Comparison of ENCODE assay signal across 36 cellular contexts in genomic region chr17:5618511-5618910, GRCh38. TPM values are rescaled to one million over a fixed set of nuclear protein-coding genes. Genes with fewer than 3 reads are reported as not detected.
A peak's percentile ranks its signal among the peaks of the same experiment; 100 is the strongest.
DNase-seq lines count a peak whose midpoint lies in the region; ATAC-seq, FAIRE-seq and TF ChIP-seq lines count a peak whose summit lies in the region.
"Had no signal": no experiment of that assay in that cellular context is flagged by ENCODE, and none has a peak within 500 bp of the region (broad histone marks: within the 10 kb centered on the region; RNA-seq: fewer than 3 reads in every experiment).

No MANE protein-coding gene starts in this region.

- WGBS in HepG2 (ENCODE audit: low lambda C conversion rate), result 0% methylated on average over 1 of the region's 1 CpG
- 67% methylated on average over 1 of the region's 1 CpG for WGBS in right lobe of liver (ENCODE audit: insufficient coverage, low coverage, low lambda C conversion rate, missing lambda C conversion rate)

- DNase-seq in HepG2 (ENCODE audit: low spot score) (no peak), right lobe of liver (no peak), M059J (ENCODE audit: low read depth) (peak; percentile 34), T-helper 17 cell (no peak), Caco-2 (no peak), ureter (ENCODE audit: low spot score) (no peak)
- DNase-seq: ACHN; activated CD8-positive, alpha-beta T cell treated with anti-CD3 and anti-CD28 coated beads, Interleukin-2, amount 10 ng/mL, durations not matched to agents 7 days and 5 days; activated naive CD4-positive, alpha-beta T cell treated with anti-CD3 and anti-CD28 coated beads, Interleukin-2, amount 50 U/mL, for 16 hours; amygdala; brain microvascular endothelial cell; CD4-positive, alpha-beta memory T cell; esophagus squamous epithelium; foreskin keratinocyte; GOT3; heart left ventricle; left ventricle myocardium inferior; NCI-H1417 treated with DMSO at 0.1 percent for 48 hours; NCI-H2171; NCI-H510A treated with DMSO at 0.1 percent for 48 hours; NK-92 treated with Interleukin-12 subunit alpha and Interleukin-12 subunit beta, amount 100 ng/mL, for 24 hours; small intestine; stimulated activated naive CD4-positive, alpha-beta T cell; SW 1271; T-helper 9 cell had no signal

- H3K9me3 ChIP-seq in HepG2 (ENCODE audit: low read length), result no peaks in the 10 kb centered on the region
- no peaks in the 10 kb centered on the region for H3K9me3 ChIP-seq in right lobe of liver
- no peaks in the 10 kb centered on the region for H3K9me3 ChIP-seq in T-helper 17 cell (ENCODE audit: control insufficient read depth, low read length, poor library complexity, severe bottlenecking)
- no peaks in the 10 kb centered on the region for H3K9me3 ChIP-seq in Caco-2
- H3K9me3 ChIP-seq: esophagus squamous epithelium, heart left ventricle, left ventricle myocardium inferior had no signal

- peaks cover 39% of the 10 kb centered on the region for H3K27me3 Mint-ChIP-seq in T-helper 17 cell
- H3K27me3 Mint-ChIP-seq in Caco-2 (ENCODE audit: insufficient read depth, unreplicated experiment), result peaks cover 8% of the 10 kb centered on the region

- H3K4me3 ChIP-seq in HepG2 (replicated peaks in 1 of 3; ENCODE audit: insufficient read depth in 1 of 3, low read depth in 2 of 3, low read length in 3 of 3) (no peak overlapping the region), right lobe of liver (no peak overlapping the region), Caco-2 (ENCODE audit: low read depth, low read length) (no peak overlapping the region)
- H3K4me3 ChIP-seq: esophagus squamous epithelium, heart left ventricle, left ventricle myocardium inferior had no signal

- TF ChIP-seq EP300 in HepG2 (IDR thresholded peaks at IDR 0.05; ENCODE audit: low read depth in 2 of 2, low read length in 2 of 2), result no peak
- no peak for TF ChIP-seq EP300 in HepG2 (CRISPR knock-in tag; IDR thresholded peaks at IDR 0.05; ENCODE audit: borderline replicate concordance)

- no TSS peak for BruUV-seq in HepG2 (replicated peaks; lab: Mats Ljungman, UMichigan)
- BruUV-seq in Caco-2 (replicated peaks; lab: Mats Ljungman, UMichigan), result no TSS peak

- intact Hi-C loops in HepG2 (cut with micrococcal nuclease; ENCODE audit: unreplicated experiment), result no loop called here
- intact Hi-C loops in right lobe of liver (cut with DNase I), result no loop called here
- intact Hi-C loops in Caco-2 (cut with micrococcal nuclease; ENCODE audit: unreplicated experiment), result no loop called here

- no peaks in the 10 kb centered on the region for H3K9me3 Mint-ChIP-seq in Caco-2 (ENCODE audit: unreplicated experiment)
- H3K9me3 Mint-ChIP-seq: activated T-helper 2 cell treated with anti-CD3 and anti-CD28 coated beads, Interferon-gamma antibody, Interleukin-2, Interleukin-4, amounts not matched to agents 10 μg/mL and 5 μg/mL and 100 μg/mL, durations not matched to agents 14 hours and 24 hours and 36 hours; CD4-positive, alpha-beta memory T cell had no signal

- TF ChIP-seq RAD21 in HepG2 (CRISPR knock-in tag; IDR thresholded peaks at IDR 0.05), result no peak

- in situ Hi-C loops in HepG2 (cut with HindIII; ENCODE audit: extremely low pct_ligation_motif_present, low pct_unique_long_range_greater_than_20kb), result no loop called here

- no peaks in the 10 kb centered on the region for H4K20me1 ChIP-seq in HepG2 (ENCODE audit: insufficient read depth, low read length)

- no peaks in the 10 kb centered on the region for H3K36me3 ChIP-seq in HepG2 (replicated peaks in 1 of 2; ENCODE audit: control insufficient read depth in 1 of 2, insufficient read depth in 2 of 2, low read length in 2 of 2)
- H3K36me3 ChIP-seq in right lobe of liver, result no peaks in the 10 kb centered on the region
- no peaks in the 10 kb centered on the region for H3K36me3 ChIP-seq in Caco-2 (ENCODE audit: control insufficient read depth, insufficient read depth, low read length)
- H3K36me3 ChIP-seq: brain microvascular endothelial cell, esophagus squamous epithelium, heart left ventricle, left ventricle myocardium inferior had no signal

- H3K4me1 Mint-ChIP-seq in T-helper 17 cell (peaks cover 5% of the 10 kb centered on the region), Caco-2 (ENCODE audit: low read depth, unreplicated experiment) (no peaks in the 10 kb centered on the region)
- H3K4me1 Mint-ChIP-seq: activated CD4-positive, alpha-beta T cell treated with anti-CD3 and anti-CD28 coated beads for 36 hours; B cell; CD4-positive, alpha-beta memory T cell had no signal

- POLR2A ChIA-PET in HepG2 (lab: Yijun Ruan, JAX), result no interaction called here
- POLR2A ChIA-PET in Caco-2 (lab: Charles Lee), result no interaction called here

- ATAC-seq in HepG2, result no peak
- ATAC-seq in right lobe of liver, result no peak
- ATAC-seq in T-helper 17 cell, result no peak
- ATAC-seq in GM18517 (IDR thresholded peaks at IDR 0.05; ENCODE audit: unreplicated experiment), result no peak
- ATAC-seq: activated CD4-positive, alpha-beta T cell treated with anti-CD3 and anti-CD28 coated beads for 36 hours; activated CD8-positive, alpha-beta T cell treated with anti-CD3 and anti-CD28 coated beads, Interleukin-2, amount 10 ng/mL, durations not matched to agents 7 days and 5 days; foreskin keratinocyte; heart left ventricle had no signal

- TF ChIP-seq POLR2A in HepG2 (IDR thresholded peaks at IDR 0.05; ENCODE audit: insufficient read depth in 1 of 2, low read depth in 2 of 2, low read length in 2 of 2), result no peak
- no peak for TF ChIP-seq POLR2A in right lobe of liver (IDR thresholded peaks at IDR 0.05)

- H3K27me3 ChIP-seq in HepG2 (ENCODE audit: control insufficient read depth in 1 of 2, insufficient read depth in 2 of 2, low read length in 2 of 2) (peaks cover 0 to 4% of the 10 kb centered on the region in 2 experiments; a peak in 2 of 5 replicates), right lobe of liver (no peaks in the 10 kb centered on the region), Caco-2 (replicated peaks; ENCODE audit: control insufficient read depth, insufficient read depth, low read length) (no peaks in the 10 kb centered on the region)
- H3K27me3 ChIP-seq: brain microvascular endothelial cell, foreskin keratinocyte had no signal

- H3K36me3 Mint-ChIP-seq in T-helper 17 cell (ENCODE audit: low read depth) (no peaks in the 10 kb centered on the region), Caco-2 (ENCODE audit: insufficient read depth, unreplicated experiment) (no peaks in the 10 kb centered on the region)
- H3K36me3 Mint-ChIP-seq: CD4-positive, alpha-beta memory T cell had no signal

- H3K9ac ChIP-seq in HepG2 (ENCODE audit: insufficient read depth, low read depth, low read length), result no peak overlapping the region
- H3K9ac ChIP-seq: KMS-11, parathyroid adenoma had no signal

- no peak overlapping the region for H3K27ac ChIP-seq in HepG2 (ENCODE audit: extremely low read length, insufficient read depth, low read length)
- H3K27ac ChIP-seq in right lobe of liver, result no peak overlapping the region
- H3K27ac ChIP-seq: brain microvascular endothelial cell, esophagus squamous epithelium, foreskin keratinocyte, heart left ventricle, KMS-11, left ventricle myocardium inferior, parathyroid adenoma had no signal

- no peak overlapping the region for H3K4me2 ChIP-seq in HepG2 (ENCODE audit: low read depth, low read length)
- H3K4me2 ChIP-seq: KMS-11 had no signal

- no peak overlapping the region for H2AFZ ChIP-seq in HepG2 (ENCODE audit: low read length)
- H2AFZ ChIP-seq: parathyroid adenoma had no signal

- FAIRE-seq in HepG2 (lab: Jason Lieb, UNC), result no peak
- FAIRE-seq: endometrium, GM19239, HTR-8/SVneo, keratinocyte, RCC 7860, small intestine had no signal

- no peak overlapping the region for H3K4me3 Mint-ChIP-seq in T-helper 17 cell
- H3K4me3 Mint-ChIP-seq in Caco-2 (ENCODE audit: unreplicated experiment), result no peak overlapping the region
- H3K4me3 Mint-ChIP-seq: activated CD8-positive, alpha-beta T cell treated with anti-CD3 and anti-CD28 coated beads, Interleukin-2, amount 10 ng/mL, durations not matched to agents 7 days and 5 days; B cell; CD4-positive, alpha-beta memory T cell had no signal

- CTCF ChIA-PET in HepG2 (lab: Yijun Ruan, JAX; ENCODE audit: low intra/inter-chr PET ratio, low total read pairs) (no interaction called here), Caco-2 (lab: Charles Lee) (no interaction called here)

- TF ChIP-seq CTCF in HepG2 (CRISPR knock-in tag; IDR thresholded peaks at IDR 0.05) (no peak), right lobe of liver (IDR thresholded peaks at IDR 0.05) (no peak), Caco-2 (IDR thresholded peaks at IDR 0.05; ENCODE audit: insufficient read depth in 1 of 2, low read depth in 1 of 2, low read length in 1 of 2, severe bottlenecking in 1 of 2, unreplicated experiment in 1 of 2) (no peak)

- H3K4me1 ChIP-seq in HepG2 (ENCODE audit: insufficient read depth, low read length) (no peaks in the 10 kb centered on the region), right lobe of liver (no peaks in the 10 kb centered on the region), Caco-2 (no peaks in the 10 kb centered on the region)
- H3K4me1 ChIP-seq: esophagus squamous epithelium, foreskin keratinocyte, heart left ventricle, left ventricle myocardium inferior, parathyroid adenoma had no signal

- H3K27ac Mint-ChIP-seq in T-helper 17 cell (peak overlapping the region; percentile 2), Caco-2 (ENCODE audit: unreplicated experiment) (no peak overlapping the region)
- H3K27ac Mint-ChIP-seq: activated CD4-positive, alpha-beta T cell treated with anti-CD3 and anti-CD28 coated beads for 36 hours; activated CD8-positive, alpha-beta T cell treated with anti-CD3 and anti-CD28 coated beads, Interleukin-2, amount 10 ng/mL, durations not matched to agents 7 days and 5 days; activated T-helper 2 cell treated with anti-CD3 and anti-CD28 coated beads, Interferon-gamma antibody, Interleukin-2, Interleukin-4, amounts not matched to agents 10 μg/mL and 5 μg/mL and 100 μg/mL, durations not matched to agents 14 hours and 24 hours and 36 hours; B cell; CD4-positive, alpha-beta memory T cell had no signal

- no peaks in the 10 kb centered on the region for H3K79me2 ChIP-seq in HepG2 (ENCODE audit: insufficient read depth, low read length)
- H3K79me2 ChIP-seq: parathyroid adenoma had no signal

RNA-seq across cellular contexts. Expression of gene NLRP1, which starts 34.2 kb away (rescaled TPM):
- total RNA-seq in HepG2 (2016; rRNA removed; fragmentation: Illumina TruSeq; extraction: Trizol) (3.3 and 3.4 TPM in 2 replicates), right lobe of liver (1 to 10 TPM; 2.5 to 4.7 (median 3.3) TPM), T-helper 17 cell (100 to 1,000 TPM; 190 to 200 TPM), Caco-2 (2022) (0.09 and 0.28 TPM in 2 replicates), ureter (34.2 TPM)
- 1.2 and 1.3 TPM in 2 replicates for total RNA-seq in HepG2 (2016; cell fraction: cytosol; rRNA removed; fragmentation: Illumina TruSeq; extraction: Trizol; ENCODE audit: low read depth)
- 2.9 and 4.0 TPM in 2 replicates for total RNA-seq in HepG2 (2016; cell fraction: insoluble cytoplasmic fraction; rRNA removed; fragmentation: Illumina TruSeq; extraction: Trizol)
- total RNA-seq in HepG2 (2016; cell fraction: membrane; rRNA removed; fragmentation: Illumina TruSeq; extraction: Trizol), result 2.1 and 2.6 TPM in 2 replicates
- 2.7 and 3.3 TPM in 2 replicates for total RNA-seq in HepG2 (2016; cell fraction: nucleus; rRNA removed; fragmentation: Illumina TruSeq; extraction: Trizol)
- 3.7 and 4.8 TPM in 2 replicates for polyA plus RNA-seq in HepG2 (2011; rRNA removed)
- polyA plus RNA-seq in HepG2 (2011; cell fraction: cytosol; rRNA removed), result 5.2 and 5.7 TPM in 2 replicates
- 10.0 and 12.0 TPM in 2 replicates for polyA plus RNA-seq in HepG2 (2011; cell fraction: nucleus; rRNA removed)
- 8.4 and 9.1 TPM in 2 replicates for polyA plus RNA-seq in HepG2 (2012)
- 1.4 and 1.5 TPM in 2 replicates for polyA plus RNA-seq in HepG2 (2016; cell fraction: cytosol; fragmentation: Illumina TruSeq; extraction: Trizol; ENCODE audit: low read depth)
- polyA plus RNA-seq in HepG2 (2016; cell fraction: insoluble cytoplasmic fraction; fragmentation: Illumina TruSeq; extraction: Trizol; ENCODE audit: low read depth), result 4.4 and 4.5 TPM in 2 replicates
- 2.4 and 2.7 TPM in 2 replicates for polyA plus RNA-seq in HepG2 (2016; cell fraction: membrane; fragmentation: Illumina TruSeq; extraction: Trizol; ENCODE audit: low read depth)
- 5.8 and 6.5 TPM in 2 replicates for polyA plus RNA-seq in HepG2 (2016; cell fraction: nucleus; fragmentation: Illumina TruSeq; extraction: Trizol; ENCODE audit: insufficient read depth, low read depth)
- 1.1 and 1.8 TPM in 2 replicates for polyA minus RNA-seq in HepG2 (2011; rRNA and poly(A)+ RNA removed; ENCODE audit: low replicate concordance)
- polyA minus RNA-seq in HepG2 (2011; cell fraction: cytosol; rRNA and poly(A)+ RNA removed), result 2.3 and 2.4 TPM in 2 replicates
- 0.62 and 1.0 TPM in 2 replicates for polyA minus RNA-seq in HepG2 (2011; cell fraction: nucleus; rRNA and poly(A)+ RNA removed)
- 18.3 and 23.5 TPM in 2 replicates for total RNA-seq in M059J (2014; rRNA removed; shearing (Covaris generic))
